ENCODE assay signal across 20 cellular contexts in the genomic region with DNA sequence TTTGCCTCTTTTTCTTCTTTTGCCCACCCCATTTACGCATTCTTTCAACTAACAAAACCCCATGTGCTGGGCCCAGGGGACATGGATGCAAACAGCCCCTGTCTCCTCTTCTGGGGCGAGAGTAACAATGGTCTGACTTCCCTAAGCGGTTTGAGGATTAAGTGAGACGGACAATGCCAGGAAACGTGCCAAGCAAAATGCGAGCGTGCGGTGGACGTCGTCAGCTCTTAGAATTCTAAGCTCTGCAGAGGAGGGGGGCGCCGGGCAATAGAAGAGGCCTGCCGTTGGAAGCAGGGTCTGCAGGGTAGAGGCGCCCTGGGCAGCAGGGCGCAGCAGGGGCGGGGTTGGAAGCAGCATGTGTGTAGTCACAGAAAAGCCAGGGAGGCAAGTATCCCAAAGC. TPM values are rescaled to one million over a fixed set of nuclear protein-coding genes. Genes with fewer than 3 reads are reported as not detected.
"Had no signal": no experiment of that assay in that cellular context is flagged by ENCODE, and none has a peak within 500 bp of the region (broad histone marks: within the 10 kb centered on the region; RNA-seq: fewer than 3 reads in every experiment).

No MANE protein-coding gene starts in this region.

- FAIRE-seq: small intestine had no signal

- H3K27me3 ChIP-seq: body of pancreas, transverse colon, uterus had no signal

- H3K9me3 ChIP-seq: body of pancreas, esophagus muscularis mucosa, gastrocnemius medialis, transverse colon, uterus had no signal

- H3K4me3 Mint-ChIP-seq: activated B cell treated with CpG ODN at 0.5 μM for 24 hours; nephron; stimulated activated effector memory CD8-positive, alpha-beta T cell treated with anti-CD3 and anti-CD28 coated beads, Interleukin-12 subunit alpha, Interleukin-12 subunit beta, amount 100 ng/mL, for 72 hours; T-helper 17 cell had no signal

- H3K27ac ChIP-seq: body of pancreas, esophagus muscularis mucosa, transverse colon, uterus had no signal

- H3K36me3 ChIP-seq: esophagus muscularis mucosa, gastrocnemius medialis, transverse colon, uterus had no signal

- H3K27ac Mint-ChIP-seq: activated B cell treated with CpG ODN at 0.5 μM for 24 hours; nephron; stimulated activated effector memory CD8-positive, alpha-beta T cell treated with anti-CD3 and anti-CD28 coated beads, Interleukin-12 subunit alpha, Interleukin-12 subunit beta, amount 100 ng/mL, for 72 hours; T-helper 17 cell had no signal

- H3K4me1 ChIP-seq: body of pancreas, gastrocnemius medialis, uterus had no signal

- H3K9me3 Mint-ChIP-seq: nephron had no signal

- H3K4me3 ChIP-seq: body of pancreas, esophagus muscularis mucosa, gastrocnemius medialis, transverse colon, uterus had no signal

- H3K4me1 Mint-ChIP-seq: activated B cell treated with CpG ODN at 0.5 μM for 24 hours, nephron had no signal

- ATAC-seq: body of pancreas, T-helper 17 cell had no signal

- DNase-seq: activated B cell treated with CpG ODN at 0.5 μM for 24 hours; activated CD4-positive, alpha-beta T cell treated with anti-CD3 and anti-CD28 coated beads for 4 hours; body of pancreas; effector CD4-positive, alpha-beta T cell; head of caudate nucleus; hypothalamus; islet precursor cell; left colon; mesenchymal stem cell; T-helper 17 cell; transverse colon; uterus had no signal

RNA-seq across cellular contexts. Expression of a gene that starts 42.3 kb away (rescaled TPM):
- total RNA-seq: activated B cell treated with CpG ODN at 0.5 μM for 24 hours, body of pancreas, gastrocnemius medialis, lower leg skin, mononuclear cell, myocyte had no signal
